Comparison of ENCODE assay signal across 25 cellular contexts in the genomic region with DNA sequence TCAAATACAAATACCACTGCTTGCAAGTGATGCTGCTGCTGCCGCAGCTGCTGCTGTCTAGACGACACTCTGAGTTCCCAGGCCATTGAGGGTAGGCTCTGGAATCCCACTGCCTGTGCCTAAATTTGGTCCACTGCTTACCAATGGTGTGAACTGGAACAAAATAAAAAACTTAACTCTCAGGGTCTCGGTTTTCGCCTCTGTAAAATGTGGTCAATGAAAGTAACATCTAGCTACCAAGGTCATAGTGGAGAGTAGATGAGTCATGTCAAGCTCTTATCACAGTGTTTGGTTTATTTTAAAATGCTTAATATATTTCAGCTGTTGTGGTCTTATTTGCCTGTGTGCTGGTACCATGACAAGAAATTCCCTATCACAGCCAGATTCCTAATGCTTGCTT.
"Had no signal": no experiment of that assay in that cellular context is flagged by ENCODE, and none has a peak within 500 bp of the region (broad histone marks: within the 10 kb centered on the region; RNA-seq: fewer than 3 reads in every experiment).

No MANE protein-coding gene starts in this region.

- H3K36me3 Mint-ChIP-seq: activated CD4-positive, alpha-beta memory T cell treated with anti-CD3 and anti-CD28 coated beads for 36 hours; activated naive CD8-positive, alpha-beta T cell; T-cell had no signal

- H3K27ac Mint-ChIP-seq: activated CD4-positive, alpha-beta memory T cell treated with anti-CD3 and anti-CD28 coated beads for 36 hours; activated CD4-positive, alpha-beta T cell treated with anti-CD3 and anti-CD28 coated beads, Interleukin-2, amount 10 ng/mL, durations not matched to agents 7 days and 5 days; activated naive CD4-positive, alpha-beta T cell treated with anti-CD3 and anti-CD28 coated beads for 36 hours; activated naive CD8-positive, alpha-beta T cell; activated T-helper 17 cell treated with anti-CD3 and anti-CD28 coated beads, Interleukin-2, amount 50 U/mL, for 72 hours; T-cell had no signal

- DNase-seq: activated CD4-positive, alpha-beta memory T cell treated with anti-CD3 and anti-CD28 coated beads for 36 hours; activated CD4-positive, alpha-beta T cell treated with anti-CD3 and anti-CD28 coated beads, Interleukin-2, amount 10 ng/mL, durations not matched to agents 7 days and 5 days; activated CD4-positive, CD25-positive, alpha-beta regulatory T cell; activated CD8-positive, alpha-beta memory T cell treated with anti-CD3 and anti-CD28 coated beads for 24 hours; activated gamma-delta T cell; activated naive CD4-positive, alpha-beta T cell treated with anti-CD3 and anti-CD28 coated beads for 36 hours; activated T-cell treated with anti-CD3 and anti-CD28 coated beads for 4 hours; activated T-cell treated with anti-CD3 and anti-CD28 coated beads, Interleukin-2, amount 50 U/mL, for 48 hours; amygdala; brain microvascular endothelial cell; Karpas-422; NCI-H1092; NCI-H1417; NCI-H2029 treated with DMSO at 0.1 percent for 48 hours; NCI-H345; NCI-H510A treated with DMSO at 0.1 percent for 48 hours; PC-3; SHP77 treated with DMSO at 0.1 percent for 48 hours; T-cell had no signal

- H3K9me3 Mint-ChIP-seq: activated CD4-positive, alpha-beta T cell treated with anti-CD3 and anti-CD28 coated beads, Interleukin-2, amount 10 ng/mL, durations not matched to agents 7 days and 5 days; activated T-helper 17 cell treated with anti-CD3 and anti-CD28 coated beads, Interleukin-2, amount 50 U/mL, for 72 hours had no signal

- FAIRE-seq: RCC 7860 had no signal

- H3K4me3 ChIP-seq: cardiac muscle cell, SK-N-MC had no signal

- H3K36me3 ChIP-seq: brain microvascular endothelial cell, cardiac muscle cell had no signal

- H3K4me1 Mint-ChIP-seq: activated CD4-positive, alpha-beta T cell treated with anti-CD3 and anti-CD28 coated beads, Interleukin-2, amount 10 ng/mL, durations not matched to agents 7 days and 5 days; activated T-helper 17 cell treated with anti-CD3 and anti-CD28 coated beads, Interleukin-2, amount 50 U/mL, for 72 hours; T-cell had no signal

- H3K27me3 ChIP-seq: brain microvascular endothelial cell, cardiac muscle cell had no signal

- H3K27ac ChIP-seq: brain microvascular endothelial cell, cardiac muscle cell, SK-N-MC, VCaP had no signal

- H3K27me3 Mint-ChIP-seq: activated CD4-positive, alpha-beta memory T cell treated with anti-CD3 and anti-CD28 coated beads for 36 hours; activated T-helper 17 cell treated with anti-CD3 and anti-CD28 coated beads, Interleukin-2, amount 50 U/mL, for 72 hours had no signal

- H3K4me3 Mint-ChIP-seq: activated CD4-positive, alpha-beta memory T cell treated with anti-CD3 and anti-CD28 coated beads for 36 hours; activated CD4-positive, alpha-beta T cell treated with anti-CD3 and anti-CD28 coated beads, Interleukin-2, amount 10 ng/mL, durations not matched to agents 7 days and 5 days; activated naive CD4-positive, alpha-beta T cell treated with anti-CD3 and anti-CD28 coated beads for 36 hours; activated naive CD8-positive, alpha-beta T cell; activated T-helper 17 cell treated with anti-CD3 and anti-CD28 coated beads, Interleukin-2, amount 50 U/mL, for 72 hours; T-cell had no signal
